Comparison of ENCODE assay signal across 15 cellular contexts in genomic region chr11:110410638-110411037, GRCh38. TPM values are rescaled to one million over a fixed set of nuclear protein-coding genes. Genes with fewer than 3 reads are reported as not detected.
DNase-seq lines count a peak whose midpoint lies in the region; ATAC-seq, FAIRE-seq and TF ChIP-seq lines count a peak whose summit lies in the region.
"Had no signal": no experiment of that assay in that cellular context is flagged by ENCODE, and none has a peak within 500 bp of the region (broad histone marks: within the 10 kb centered on the region; RNA-seq: fewer than 3 reads in every experiment).

No MANE protein-coding gene starts in this region.

- TF ChIP-seq RAD21 in K562 (CRISPR knock-in tag; conservative IDR thresholded peaks at IDR 0.05 in 1 of 2, IDR thresholded peaks at IDR 0.05 in 1 of 2) = no peak

- no peaks in the 10 kb centered on the region for H3K79me2 ChIP-seq in K562 (ENCODE audit: control insufficient read depth, insufficient read depth, low read length)

- H3K9ac ChIP-seq in K562 (ENCODE audit: insufficient read depth in 1 of 2, low read depth in 2 of 2, low read length in 2 of 2) = no peak overlapping the region
- H3K9ac ChIP-seq: BLaER1 had no signal

- DNase-seq in NCI-H82 (lab: John Stamatoyannopoulos, UW) (peak; percentile 24), NCI-H82 treated with DMSO at 0.1 percent for 48 hours (lab: John Stamatoyannopoulos, UW; ENCODE audit: unreplicated experiment) (no peak), SKM-1 treated with dmso at 0.1 percent for 144 hours (lab: John Stamatoyannopoulos, UW; ENCODE audit: unreplicated experiment) (peak; percentile 62), K562 (ENCODE audit: extremely low read depth in 1 of 4, low spot score in 3 of 4) (no peak), activated gamma-delta T cell treated with Interleukin-2 at 50 U/mL for 16 hours (no peak), retina (no peak), NCI-H2227 treated with DMSO at 0.1 percent for 48 hours (lab: John Stamatoyannopoulos, UW) (no peak)
- DNase-seq: 8988T; AML-193; CD8-positive, alpha-beta memory T cell; DMS53; GF-D8 had no signal

- H3K9me3 ChIP-seq in K562 (replicated peaks; ENCODE audit: control insufficient read depth, insufficient read depth, low read depth, low read length) = no peaks in the 10 kb centered on the region; the same call in 1 of the 2 replicates
- H3K9me3 ChIP-seq: HAP-1 had no signal

- no peaks in the 10 kb centered on the region for H4K20me1 ChIP-seq in K562 (replicated peaks; ENCODE audit: control insufficient read depth, insufficient read depth, low read length)
- H4K20me1 ChIP-seq: BLaER1 had no signal

- BruUV-seq in K562 (replicated peaks; lab: Mats Ljungman, UMichigan) = no TSS peak

- intact Hi-C loops in K562 (cut with micrococcal nuclease) = no loop called here

- in situ Hi-C loops in K562 (cut with MboI) = no loop called here

- no peak for TF ChIP-seq CTCF in K562 (IDR thresholded peaks at IDR 0.05 in 2 of 3, conservative IDR thresholded peaks at IDR 0.05 in 1 of 3; ENCODE audit: insufficient read depth in 2 of 3, low read depth in 1 of 3, low read length in 3 of 3)

- no peak overlapping the region for H2AFZ ChIP-seq in K562 (ENCODE audit: low read depth, low read length)

- H3K27ac ChIP-seq in K562 (ENCODE audit: extremely low read depth, low read depth, low read length) = no peak overlapping the region
- H3K27ac ChIP-seq: BLaER1 had no signal

- no peak for TF ChIP-seq EP300 in K562 (IDR thresholded peaks at IDR 0.05; ENCODE audit: low read length)

- WGBS in K562 (ENCODE audit: insufficient coverage, low coverage, missing lambda C conversion rate) = 0% methylated on average over 1 of the region's 1 CpG

- POLR2A ChIA-PET in K562 (lab: Yijun Ruan, JAX) = no interaction called here

- no peaks in the 10 kb centered on the region for H3K36me3 ChIP-seq in K562 (ENCODE audit: control insufficient read depth, insufficient read depth, low read length)
- H3K36me3 ChIP-seq: BLaER1, HAP-1 had no signal

- TF ChIP-seq POLR2A in K562 (conservative IDR thresholded peaks at IDR 0.05) = no peak

- H3K4me1 ChIP-seq in K562 (replicated peaks in 1 of 2; ENCODE audit: control insufficient read depth in 2 of 2, insufficient read depth in 2 of 2, low read length in 2 of 2) = no peaks in the 10 kb centered on the region
- H3K4me1 ChIP-seq: BLaER1, HAP-1 had no signal

- H3K4me3 ChIP-seq in K562 = no peak overlapping the region
- H3K4me3 ChIP-seq: BLaER1, HAP-1 had no signal

- peaks cover 0 to 2% of the 10 kb centered on the region in 2 experiments; a peak in 3 of 5 replicates for H3K27me3 ChIP-seq in K562 (ENCODE audit: control insufficient read depth in 2 of 2, insufficient read depth in 2 of 2, low read length in 2 of 2)
- H3K27me3 ChIP-seq: BLaER1 had no signal

- FAIRE-seq in K562 (lab: Jason Lieb, UNC) = no peak
- FAIRE-seq: H1 had no signal

- ATAC-seq in K562 = no peak

- H3K4me2 ChIP-seq in K562 (ENCODE audit: insufficient read depth, low read length) = no peak overlapping the region
- H3K4me2 ChIP-seq: BLaER1 had no signal

- CTCF ChIA-PET in K562 (lab: Yijun Ruan, JAX; ENCODE audit: low intra/inter-chr PET ratio) = no interaction called here

- no peaks in the 10 kb centered on the region for H3K9me1 ChIP-seq in K562 (ENCODE audit: control insufficient read depth, insufficient read depth, low read length)

TF ChIP-seq in K562, 482 proteins besides CTCF, POLR2A, EP300 and RAD21:
- TF ChIP-seq MLLT1 (IDR thresholded peaks at IDR 0.05) (no peak), HMBOX1 (IDR thresholded peaks at IDR 0.05) (peak; percentile 65)
TF ChIP-seq in K562: peak in this region for 1.

RNA-seq across cellular contexts. Expression of gene FDX1, which starts 19.1 kb away (rescaled TPM):
- total RNA-seq in K562 (2011; cell fraction: chromatin; rRNA removed; ENCODE audit: low replicate concordance) = 1.3 and 3.3 TPM in 2 replicates
- 1.4 and 1.5 TPM in 2 replicates for total RNA-seq in K562 (2011; cell fraction: nucleolus; rRNA removed)
- 2.3 and 6.9 TPM in 2 replicates for total RNA-seq in K562 (2011; cell fraction: nucleoplasm; rRNA removed)
- total RNA-seq in K562 (2014; rRNA removed) = 9.7 and 11.4 TPM in 2 replicates
- 13.2 and 14.5 TPM in 2 replicates for total RNA-seq in K562 (2014; rRNA removed; fragmentation: Illumina TruSeq; extraction: Trizol)
- total RNA-seq in K562 (2015; rRNA removed; fragmentation: Illumina TruSeq; extraction: Trizol) = 9.8 and 11.8 TPM in 2 replicates
- 12.9 and 14.3 TPM in 2 replicates for total RNA-seq in K562 (2021)
- 7.9 and 13.0 TPM in 2 replicates for polyA plus RNA-seq in K562 (2011; rRNA removed)
- polyA plus RNA-seq in K562 (2011; cell fraction: cytosol; rRNA removed) = 4.6 and 4.9 TPM in 2 replicates
- polyA plus RNA-seq in K562 (2011; cell fraction: nucleus; rRNA removed) = 1.7 and 2.3 TPM in 2 replicates
- 8.3 and 13.6 TPM in 2 replicates for polyA plus RNA-seq in K562 (2012)
- 7.3 and 7.5 TPM in 2 replicates for polyA plus RNA-seq in K562 (2014; fragmentation: Illumina TruSeq; extraction: Trizol)
- 1 to 10 TPM; 6.4 to 6.9 TPM for polyA plus RNA-seq in K562 (2014; fragmentation: Nextera tagmentation; extraction: Ambion mirVana)
- 9.7 and 10.7 TPM in 2 replicates for polyA plus RNA-seq in K562 (2014; rRNA removed)
- polyA minus RNA-seq in K562 (2011; rRNA and poly(A)+ RNA removed) = 6.6 and 7.9 TPM in 2 replicates
- polyA minus RNA-seq in K562 (2011; cell fraction: cytosol; rRNA and poly(A)+ RNA removed) = 3.6 and 4.0 TPM in 2 replicates
- polyA minus RNA-seq in K562 (2011; cell fraction: nucleus; rRNA and poly(A)+ RNA removed) = 1.6 and 2.0 TPM in 2 replicates

Comparison
In these comparisons a context has a peak if more than half of its experiments do, and no peak if none do; other contexts are left out.
1. DNase-seq: peak in NCI-H82 (single experiment) and SKM-1 treated with dmso at 0.1 percent for 144 hours (single experiment); none in NCI-H82 treated with DMSO at 0.1 percent for 48 hours (single experiment), K562 (0 of 4), activated gamma-delta T cell treated with Interleukin-2 at 50 U/mL for 16 hours (single experiment), retina (single experiment) and NCI-H2227 treated with DMSO at 0.1 percent for 48 hours (single experiment).